ENCODE assay signal across 1 cellular context in genomic region chr1:46761740-46762139, GRCh38.
A peak's percentile ranks its signal among the peaks of the same experiment; 100 is the strongest.
TF ChIP-seq lines count a peak whose summit lies in the region.

No MANE protein-coding gene starts in this region.

TF ChIP-seq in HepG2, 621 proteins besides CTCF, POLR2A, EP300 and RAD21 (continued from another document):
- peak; percentile 22; the same call in 1 of the 2 replicates for TF ChIP-seq MAFF (IDR thresholded peaks at IDR 0.05; ENCODE audit: low read depth, low read length)
